In genomic region chr6:10613693-10614092, GRCh38 we compare ENCODE assay signal across 23 cellular contexts.
A peak's percentile ranks its signal among the peaks of the same experiment; 100 is the strongest.
DNase-seq lines count a peak whose midpoint lies in the region; ATAC-seq, FAIRE-seq and TF ChIP-seq lines count a peak whose summit lies in the region.
"Had no signal": no experiment of that assay in that cellular context is flagged by ENCODE, and none has a peak within 500 bp of the region (broad histone marks: within the 10 kb centered on the region; RNA-seq: fewer than 3 reads in every experiment).

No MANE protein-coding gene starts in this region.

- H3K36me3 ChIP-seq in HepG2 (replicated peaks in 1 of 2; ENCODE audit: control insufficient read depth in 1 of 2, insufficient read depth in 2 of 2, low read length in 2 of 2) = peaks cover 0 to 3% of the 10 kb centered on the region in 2 experiments; a peak in 1 of 5 replicates
- no peaks in the 10 kb centered on the region for H3K36me3 ChIP-seq in transverse colon
- H3K36me3 ChIP-seq: BLaER1 treated with 17β-estradiol and CSF1 and Interleukin-3, amounts not matched to agents 10 nM and 100 nM; breast epithelium; spleen had no signal

- DNase-seq in NCI-H82 (lab: John Stamatoyannopoulos, UW) (peak; percentile 63), NCI-H82 treated with DMSO at 0.1 percent for 48 hours (lab: John Stamatoyannopoulos, UW; ENCODE audit: unreplicated experiment) (no peak), HepG2 (ENCODE audit: low spot score) (no peak), transverse colon (no peak), hippocampal formation (lab: John Stamatoyannopoulos, UW) (no peak), mucosa of gallbladder (ENCODE audit: low spot score) (no peak)
- DNase-seq: activated CD8-positive, alpha-beta T cell treated with anti-CD3 and anti-CD28 coated beads for 36 hours; activated naive CD4-positive, alpha-beta T cell treated with anti-CD3 and anti-CD28 coated beads, Interleukin-2, amount 10 ng/mL, durations not matched to agents 7 days and 5 days; activated T-cell treated with anti-CD3 and anti-CD28 coated beads, Interleukin-2, amount 50 U/mL, for 1 hour; DMS153; foreskin keratinocyte; KBM-7; left cardiac atrium; NCI-H1048; NCI-H1930; NCI-H526 treated with DMSO at 0.1 percent for 48 hours; spleen; substantia nigra; T-helper 2 cell had no signal

- H3K27ac ChIP-seq in VCaP (peak overlapping the region; percentile 68), HepG2 (ENCODE audit: extremely low read length, insufficient read depth, low read length) (no peak overlapping the region), transverse colon (peak overlapping the region; percentile 37 to 60 (median 54))
- H3K27ac ChIP-seq: BLaER1 treated with 17β-estradiol and CSF1 and Interleukin-3, amounts not matched to agents 10 nM and 100 nM; breast epithelium; foreskin keratinocyte; spleen had no signal

- peak; percentile 18; the same call in 1 of the 3 replicates for ATAC-seq in HepG2
- ATAC-seq in HG03520 (IDR thresholded peaks at IDR 0.05; ENCODE audit: unreplicated experiment) = no peak
- ATAC-seq: activated CD8-positive, alpha-beta T cell treated with anti-CD3 and anti-CD28 coated beads for 36 hours; foreskin keratinocyte; left cardiac atrium had no signal

- H4K20me1 ChIP-seq in HepG2 (ENCODE audit: insufficient read depth, low read length) = peaks cover 59% of the 10 kb centered on the region
- H4K20me1 ChIP-seq: BLaER1 treated with 17β-estradiol and CSF1 and Interleukin-3, amounts not matched to agents 10 nM and 100 nM had no signal

- intact Hi-C loops in HepG2 (cut with micrococcal nuclease; ENCODE audit: unreplicated experiment) = loop anchor here (2.0 to 5.0 kb wide), 2 partner anchors 86 to 103 kb away; no protein-coding TSS in a partner anchor
- intact Hi-C loops in transverse colon (cut with DNase I; ENCODE audit: low total_unique reads) = loop anchor here (10.0 kb wide), 1 partner anchor 49 kb away; no protein-coding TSS in a partner anchor

- CTCF ChIA-PET in HepG2 (lab: Yijun Ruan, JAX; ENCODE audit: low intra/inter-chr PET ratio, low total read pairs) = no interaction called here

- H3K4me3 ChIP-seq in HepG2 (replicated peaks in 1 of 3; ENCODE audit: insufficient read depth in 1 of 3, low read depth in 2 of 3, low read length in 3 of 3) (no peak overlapping the region), transverse colon (no peak overlapping the region)
- H3K4me3 ChIP-seq: BLaER1 treated with 17β-estradiol and CSF1 and Interleukin-3, amounts not matched to agents 10 nM and 100 nM; breast epithelium; spleen had no signal

- no peak for TF ChIP-seq POLR2A in HepG2 (IDR thresholded peaks at IDR 0.05; ENCODE audit: insufficient read depth in 1 of 2, low read depth in 2 of 2, low read length in 2 of 2)
- TF ChIP-seq POLR2A in transverse colon (IDR thresholded peaks at IDR 0.05) = no peak

- H2AFZ ChIP-seq in HepG2 (ENCODE audit: low read length) = no peak overlapping the region

- TF ChIP-seq RAD21 in HepG2 (CRISPR knock-in tag; IDR thresholded peaks at IDR 0.05) = no peak

- 80% methylated on average over 3 of the region's 3 CpGs for WGBS in HepG2 (ENCODE audit: low lambda C conversion rate)
- WGBS in transverse colon (ENCODE audit: low coverage in 1 of 2), 2 donors = 30% methylated on average over 3 of the region's 3 CpGs; no CpG with 5 or more reads in 1 of the 2 donors

- H3K9ac ChIP-seq in HepG2 (ENCODE audit: insufficient read depth, low read depth, low read length) = no peak overlapping the region
- H3K9ac ChIP-seq: BLaER1 treated with 17β-estradiol and CSF1 and Interleukin-3, amounts not matched to agents 10 nM and 100 nM had no signal

- H3K9me3 ChIP-seq in HepG2 (ENCODE audit: low read length) (no peaks in the 10 kb centered on the region), transverse colon (no peaks in the 10 kb centered on the region)
- H3K9me3 ChIP-seq: breast epithelium had no signal

- H3K27me3 ChIP-seq in HepG2 (ENCODE audit: control insufficient read depth in 1 of 2, insufficient read depth in 2 of 2, low read length in 2 of 2) (no peaks in the 10 kb centered on the region; a peak in 1 of 5 replicates), transverse colon (no peaks in the 10 kb centered on the region)
- H3K27me3 ChIP-seq: BLaER1 treated with 17β-estradiol and CSF1 and Interleukin-3, amounts not matched to agents 10 nM and 100 nM; breast epithelium; foreskin keratinocyte; spleen had no signal

- BruUV-seq in HepG2 (replicated peaks; lab: Mats Ljungman, UMichigan) = no TSS peak

- TF ChIP-seq EP300 in HepG2 (IDR thresholded peaks at IDR 0.05; ENCODE audit: low read depth in 2 of 2, low read length in 2 of 2) = no peak
- TF ChIP-seq EP300 in HepG2 (CRISPR knock-in tag; IDR thresholded peaks at IDR 0.05; ENCODE audit: borderline replicate concordance) = no peak
- no peak for TF ChIP-seq EP300 in transverse colon (IDR thresholded peaks at IDR 0.05; ENCODE audit: low read depth)

- TF ChIP-seq CTCF in VCaP (conservative IDR thresholded peaks at IDR 0.05) (no peak), HepG2 (CRISPR knock-in tag; IDR thresholded peaks at IDR 0.05) (no peak), transverse colon (IDR thresholded peaks at IDR 0.05) (no peak)

- no peaks in the 10 kb centered on the region for H3K79me2 ChIP-seq in HepG2 (ENCODE audit: insufficient read depth, low read length)

- peaks cover 14% of the 10 kb centered on the region for H3K4me1 ChIP-seq in HepG2 (ENCODE audit: insufficient read depth, low read length)
- peaks cover 0 to 20% (median 7%) of the 10 kb centered on the region in 4 donors for H3K4me1 ChIP-seq in transverse colon
- H3K4me1 ChIP-seq: BLaER1 treated with 17β-estradiol and CSF1 and Interleukin-3, amounts not matched to agents 10 nM and 100 nM; breast epithelium; foreskin keratinocyte; spleen had no signal

- in situ Hi-C loops in HepG2 (cut with HindIII; ENCODE audit: extremely low pct_ligation_motif_present, low pct_unique_long_range_greater_than_20kb) = no loop called here
- in situ Hi-C loops in transverse colon (cut with MboI; ENCODE audit: low pct_ligation_motif_present in 1 of 4, low pct_unique_long_range_greater_than_20kb in 1 of 4, low sequenced_read_pairs in 3 of 4) = no loop called here

- FAIRE-seq in HepG2 (lab: Jason Lieb, UNC) = no peak

- H3K4me2 ChIP-seq in HepG2 (ENCODE audit: low read depth, low read length) = no peak overlapping the region
- H3K4me2 ChIP-seq: BLaER1 treated with 17β-estradiol and CSF1 and Interleukin-3, amounts not matched to agents 10 nM and 100 nM had no signal

- POLR2A ChIA-PET in HepG2 (lab: Yijun Ruan, JAX) = interaction anchor here (1.1 kb wide), 1 partner anchor 81 kb away, joined by 8 read pairs; the partner anchor contains the start of genes C6orf52 and PAK1IP1

TF ChIP-seq in HepG2, 621 proteins besides CTCF, POLR2A, EP300 and RAD21:
- TF ChIP-seq YEATS4 (CRISPR knock-in tag; IDR thresholded peaks at IDR 0.05; ENCODE audit: borderline replicate concordance) = 0 out of 2 replicates have a peak, but pooled peaks have one; percentile 1
- TF ChIP-seq ZNF160 (CRISPR knock-in tag; IDR thresholded peaks at IDR 0.05) = no peak
- TF ChIP-seq NFIB (CRISPR knock-in tag; IDR thresholded peaks at IDR 0.05; ENCODE audit: borderline replicate concordance) = no peak
